Comparison of ENCODE assay signal across 25 cellular contexts in the genomic region with DNA sequence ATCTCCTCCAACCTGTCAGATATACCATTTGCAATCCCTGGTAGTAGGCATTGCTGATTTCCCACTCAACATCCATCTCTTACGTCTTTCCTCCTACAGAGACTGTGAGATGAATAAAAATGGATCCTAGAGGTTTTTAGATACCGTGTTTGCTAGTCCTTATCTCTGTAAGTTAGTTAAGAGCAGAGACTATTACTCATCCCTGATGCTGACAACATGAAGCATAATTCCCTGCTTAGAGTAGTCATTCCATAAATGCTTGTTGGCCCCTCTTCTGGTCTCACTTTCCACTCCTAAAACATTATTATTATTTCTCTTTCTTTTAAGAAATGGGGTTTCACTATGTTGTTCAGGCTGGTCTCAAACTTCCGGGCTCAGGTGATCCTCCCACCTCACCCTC.
"Had no signal": no experiment of that assay in that cellular context is flagged by ENCODE, and none has a peak within 500 bp of the region (broad histone marks: within the 10 kb centered on the region; RNA-seq: fewer than 3 reads in every experiment).

No MANE protein-coding gene starts in this region.

- H3K4me3 ChIP-seq: coronary artery, esophagus squamous epithelium, heart right ventricle, lung, mucosa of descending colon, prostate gland, right atrium auricular region, testis, tibial artery, upper lobe of left lung had no signal

- H3K27ac ChIP-seq: coronary artery, esophagus squamous epithelium, heart right ventricle, neutrophil, prostate gland, right atrium auricular region, testis, tibial artery, upper lobe of left lung had no signal

- H3K27me3 ChIP-seq: heart right ventricle, neutrophil, right atrium auricular region, testis, tibial artery, upper lobe of left lung had no signal

- ATAC-seq: heart right ventricle; left lobe of liver; mucosa of descending colon; natural killer cell treated with Interleukin-12 subunit alpha and Interleukin-12 subunit beta and Interleukin-15 and Interleukin-18, amount 100 ng/mL, for 72 hours; sciatic nerve; stimulated activated memory B cell treated with anti-CD40 and anti-IgM and Interleukin-4, amounts not matched to agents 10 μg/mL and 1 μg/mL and 100 μg/mL, for 72 hours; stimulated activated naive CD8-positive, alpha-beta T cell treated with anti-CD3 and anti-CD28 coated beads, Interleukin-15, Interleukin-2, amounts not matched to agents 100 U/mL and 50 U/mL, for 24 hours had no signal

- H3K36me3 ChIP-seq: esophagus squamous epithelium, heart right ventricle, neutrophil, prostate gland, right atrium auricular region, tibial artery, upper lobe of left lung had no signal

- DNase-seq: dermis blood vessel endothelial cell; effector memory CD4-positive, alpha-beta T cell; esophagus squamous epithelium; foreskin melanocyte; glutamatergic neuron; heart right ventricle; hippocampal formation; islet precursor cell; mucosa of descending colon; naive B cell; stimulated activated CD4-positive, alpha-beta T cell treated with anti-CD3 and anti-CD28 coated beads, Interleukin-4, amount 100 ng/mL, for 4 hours; stimulated activated naive CD8-positive, alpha-beta T cell treated with anti-CD3 and anti-CD28 coated beads, Interleukin-15, Interleukin-2, amounts not matched to agents 100 U/mL and 50 U/mL, for 24 hours; substantia nigra; testis; tibial artery; upper lobe of left lung had no signal

- H3K9me3 ChIP-seq: esophagus squamous epithelium, heart right ventricle, mucosa of descending colon, neutrophil, prostate gland, right atrium auricular region, testis, tibial artery, upper lobe of left lung had no signal

- H3K4me1 ChIP-seq: esophagus squamous epithelium, heart right ventricle, prostate gland, right atrium auricular region, upper lobe of left lung had no signal
